ENCODE assay signal across 1 cellular context in the genomic region with DNA sequence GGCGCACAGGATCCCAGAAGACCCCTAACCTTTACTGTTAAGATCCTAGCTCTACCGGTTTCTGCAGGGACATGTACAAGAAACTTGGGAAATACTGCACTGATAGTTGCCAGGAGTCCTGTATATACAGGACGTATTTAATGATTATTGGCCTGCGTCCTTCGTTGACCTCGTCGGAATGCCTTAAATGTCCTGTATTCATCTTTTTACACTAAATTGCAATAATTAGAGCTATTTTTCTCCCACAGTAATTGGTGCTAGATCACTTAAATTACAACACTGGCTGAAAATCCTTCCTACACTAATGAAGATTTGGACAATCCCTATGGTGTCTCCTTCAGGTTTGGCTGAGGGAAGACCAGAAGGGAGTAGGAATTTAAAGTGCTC.
TF ChIP-seq lines count a peak whose summit lies in the region.

No MANE protein-coding gene starts in this region.

TF ChIP-seq in SK-N-SH treated with all-trans-retinoic acid at 6 μM for 48 hours, 23 proteins besides CTCF, POLR2A, EP300 and RAD21 (continued from another document):
- TF ChIP-seq TCF4 (CRISPR knock-in tag; IDR thresholded peaks at IDR 0.05; ENCODE audit: borderline replicate concordance), result no peak
- no peak for TF ChIP-seq ESRRG (CRISPR knock-in tag; IDR thresholded peaks at IDR 0.05)
- no peak for TF ChIP-seq ZFP30 (CRISPR knock-in tag; IDR thresholded peaks at IDR 0.05)
- no peak for TF ChIP-seq ARNTL (CRISPR knock-in tag; IDR thresholded peaks at IDR 0.05; ENCODE audit: borderline replicate concordance, low read depth)
- TF ChIP-seq CSRNP3 (CRISPR knock-in tag; IDR thresholded peaks at IDR 0.05), result no peak
- TF ChIP-seq OSR1 (CRISPR knock-in tag; IDR thresholded peaks at IDR 0.05), result no peak
- no peak for TF ChIP-seq ISL1 (CRISPR knock-in tag; IDR thresholded peaks at IDR 0.05)
- no peak for TF ChIP-seq CREB5 (CRISPR knock-in tag; IDR thresholded peaks at IDR 0.05; ENCODE audit: low read depth)
- no peak for TF ChIP-seq ZNF8 (CRISPR knock-in tag; IDR thresholded peaks at IDR 0.05)
- no peak for TF ChIP-seq RARB (CRISPR knock-in tag; IDR thresholded peaks at IDR 0.05)
- TF ChIP-seq GLIS3 (CRISPR knock-in tag; IDR thresholded peaks at IDR 0.05), result no peak
